Comparison of ENCODE assay signal across 3 cellular contexts in the genomic region with DNA sequence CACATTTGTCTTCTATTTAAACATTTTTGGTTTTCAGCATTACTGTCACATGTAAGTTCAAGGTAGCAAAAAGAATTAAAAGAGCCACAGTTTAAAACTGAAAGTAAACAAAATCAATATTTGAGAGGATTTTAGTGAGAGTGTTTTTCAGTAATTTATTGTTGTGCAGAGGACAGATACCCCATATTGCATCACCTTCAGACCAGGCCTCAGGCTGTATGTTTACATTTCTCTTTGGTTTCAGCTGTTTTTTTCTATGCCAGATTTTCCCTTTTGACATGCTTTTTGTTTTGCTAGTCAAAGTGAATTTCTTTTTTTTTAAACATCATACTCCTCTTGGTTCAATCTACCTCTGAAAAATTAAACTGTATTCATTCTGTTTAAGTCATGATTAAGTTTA.
TF ChIP-seq lines count a peak whose summit lies in the region.

No MANE protein-coding gene starts in this region.

TF ChIP-seq in IMR-90, 13 proteins besides CTCF, POLR2A, EP300 and RAD21:
- TF ChIP-seq CEBPB (IDR thresholded peaks at IDR 0.05; ENCODE audit: low read depth, low read length) (peak; percentile 28; the same call in 1 of the 2 replicates), MXI1 (IDR thresholded peaks at IDR 0.05; ENCODE audit: borderline replicate concordance, low read depth, low read length) (no peak)
TF ChIP-seq in IMR-90: peak in this region for 1.

TF ChIP-seq in WTC11, 78 proteins besides CTCF, POLR2A, EP300 and RAD21:
- no peak for TF ChIP-seq ZNF121 (CRISPR knock-in tag; IDR thresholded peaks at IDR 0.05)
- peak; percentile 76 for TF ChIP-seq GABPB1 (CRISPR knock-in tag; IDR thresholded peaks at IDR 0.05)

TF ChIP-seq in liver, 16 proteins besides CTCF, POLR2A, EP300 and RAD21:
- TF ChIP-seq FOXA2 (IDR thresholded peaks at IDR 0.05) (peak; percentile 34), EGR1 (IDR thresholded peaks at IDR 0.05; ENCODE audit: low read depth in 2 of 2) (no peak), HNF4G (IDR thresholded peaks at IDR 0.05) (no peak), FOXA1 (IDR thresholded peaks at IDR 0.05) (no peak), GABPA (IDR thresholded peaks at IDR 0.05 in 1 of 2, conservative IDR thresholded peaks at IDR 0.05 in 1 of 2) (no peak), YY1 (IDR thresholded peaks at IDR 0.05) (no peak), TAF1 (conservative IDR thresholded peaks at IDR 0.05) (no peak), JUND (IDR thresholded peaks at IDR 0.05) (no peak), SP1 (IDR thresholded peaks at IDR 0.05) (peak; percentile 22), NR2F2 (IDR thresholded peaks at IDR 0.05) (no peak), HNF4A (conservative IDR thresholded peaks at IDR 0.05) (peak in 1 of 2 donors; percentile 25), RXRA (IDR thresholded peaks at IDR 0.05) (peak in 1 of 2 donors; percentile 10)
- TF ChIP-seq, protein P1, sequence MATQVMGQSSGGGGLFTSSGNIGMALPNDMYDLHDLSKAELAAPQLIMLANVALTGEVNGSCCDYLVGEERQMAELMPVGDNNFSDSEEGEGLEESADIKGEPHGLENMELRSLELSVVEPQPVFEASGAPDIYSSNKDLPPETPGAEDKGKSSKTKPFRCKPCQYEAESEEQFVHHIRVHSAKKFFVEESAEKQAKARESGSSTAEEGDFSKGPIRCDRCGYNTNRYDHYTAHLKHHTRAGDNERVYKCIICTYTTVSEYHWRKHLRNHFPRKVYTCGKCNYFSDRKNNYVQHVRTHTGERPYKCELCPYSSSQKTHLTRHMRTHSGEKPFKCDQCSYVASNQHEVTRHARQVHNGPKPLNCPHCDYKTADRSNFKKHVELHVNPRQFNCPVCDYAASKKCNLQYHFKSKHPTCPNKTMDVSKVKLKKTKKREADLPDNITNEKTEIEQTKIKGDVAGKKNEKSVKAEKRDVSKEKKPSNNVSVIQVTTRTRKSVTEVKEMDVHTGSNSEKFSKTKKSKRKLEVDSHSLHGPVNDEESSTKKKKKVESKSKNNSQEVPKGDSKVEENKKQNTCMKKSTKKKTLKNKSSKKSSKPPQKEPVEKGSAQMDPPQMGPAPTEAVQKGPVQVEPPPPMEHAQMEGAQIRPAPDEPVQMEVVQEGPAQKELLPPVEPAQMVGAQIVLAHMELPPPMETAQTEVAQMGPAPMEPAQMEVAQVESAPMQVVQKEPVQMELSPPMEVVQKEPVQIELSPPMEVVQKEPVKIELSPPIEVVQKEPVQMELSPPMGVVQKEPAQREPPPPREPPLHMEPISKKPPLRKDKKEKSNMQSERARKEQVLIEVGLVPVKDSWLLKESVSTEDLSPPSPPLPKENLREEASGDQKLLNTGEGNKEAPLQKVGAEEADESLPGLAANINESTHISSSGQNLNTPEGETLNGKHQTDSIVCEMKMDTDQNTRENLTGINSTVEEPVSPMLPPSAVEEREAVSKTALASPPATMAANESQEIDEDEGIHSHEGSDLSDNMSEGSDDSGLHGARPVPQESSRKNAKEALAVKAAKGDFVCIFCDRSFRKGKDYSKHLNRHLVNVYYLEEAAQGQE (IDR thresholded peaks at IDR 0.05), result no peak
- TF ChIP-seq, protein P2, sequence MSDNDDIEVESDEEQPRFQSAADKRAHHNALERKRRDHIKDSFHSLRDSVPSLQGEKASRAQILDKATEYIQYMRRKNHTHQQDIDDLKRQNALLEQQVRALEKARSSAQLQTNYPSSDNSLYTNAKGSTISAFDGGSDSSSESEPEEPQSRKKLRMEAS (IDR thresholded peaks at IDR 0.05), result peak; percentile 16
- TF ChIP-seq, protein P3, sequence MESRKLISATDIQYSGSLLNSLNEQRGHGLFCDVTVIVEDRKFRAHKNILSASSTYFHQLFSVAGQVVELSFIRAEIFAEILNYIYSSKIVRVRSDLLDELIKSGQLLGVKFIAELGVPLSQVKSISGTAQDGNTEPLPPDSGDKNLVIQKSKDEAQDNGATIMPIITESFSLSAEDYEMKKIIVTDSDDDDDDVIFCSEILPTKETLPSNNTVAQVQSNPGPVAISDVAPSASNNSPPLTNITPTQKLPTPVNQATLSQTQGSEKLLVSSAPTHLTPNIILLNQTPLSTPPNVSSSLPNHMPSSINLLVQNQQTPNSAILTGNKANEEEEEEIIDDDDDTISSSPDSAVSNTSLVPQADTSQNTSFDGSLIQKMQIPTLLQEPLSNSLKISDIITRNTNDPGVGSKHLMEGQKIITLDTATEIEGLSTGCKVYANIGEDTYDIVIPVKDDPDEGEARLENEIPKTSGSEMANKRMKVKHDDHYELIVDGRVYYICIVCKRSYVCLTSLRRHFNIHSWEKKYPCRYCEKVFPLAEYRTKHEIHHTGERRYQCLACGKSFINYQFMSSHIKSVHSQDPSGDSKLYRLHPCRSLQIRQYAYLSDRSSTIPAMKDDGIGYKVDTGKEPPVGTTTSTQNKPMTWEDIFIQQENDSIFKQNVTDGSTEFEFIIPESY (IDR thresholded peaks at IDR 0.05), result no peak
- TF ChIP-seq, protein P4, sequence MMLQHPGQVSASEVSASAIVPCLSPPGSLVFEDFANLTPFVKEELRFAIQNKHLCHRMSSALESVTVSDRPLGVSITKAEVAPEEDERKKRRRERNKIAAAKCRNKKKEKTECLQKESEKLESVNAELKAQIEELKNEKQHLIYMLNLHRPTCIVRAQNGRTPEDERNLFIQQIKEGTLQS (IDR thresholded peaks at IDR 0.05), result peak; percentile 86
